ENCODE assay signal across 15 cellular contexts in genomic region chr22:40684728-40685127, GRCh38. TPM values are rescaled to one million over a fixed set of nuclear protein-coding genes. Genes with fewer than 3 reads are reported as not detected.
DNase-seq lines count a peak whose midpoint lies in the region; ATAC-seq and TF ChIP-seq lines count a peak whose summit lies in the region.
"Had no signal": no experiment of that assay in that cellular context is flagged by ENCODE, and none has a peak within 500 bp of the region (broad histone marks: within the 10 kb centered on the region; RNA-seq: fewer than 3 reads in every experiment).

No MANE protein-coding gene starts in this region.

- H3K4me3 ChIP-seq in HUES48 (ENCODE audit: low read depth, low read length) = peak overlapping the region; percentile 33
- H3K4me3 ChIP-seq in iPS-20b (ENCODE audit: low read length) = peak overlapping the region; percentile 59; the same call in 1 of the 2 replicates
- no peak overlapping the region for H3K4me3 ChIP-seq in PC-9

- POLR2A ChIA-PET in CD4-positive, alpha-beta T cell (lab: Charles Lee) = interaction anchor here (0.8 to 4.0 kb wide), 5 partner anchors 17 to 75 kb away, joined by 3 to 39 read pairs (median 5); no protein-coding TSS in a partner anchor
- POLR2A ChIA-PET in activated CD8-positive, alpha-beta T cell treated with anti-CD3 and anti-CD28 coated beads for 36 hours (lab: Charles Lee) = interaction anchor here (1.1 to 1.6 kb wide), 2 partner anchors 24 to 47 kb away, joined by 3 to 5 read pairs; no protein-coding TSS in a partner anchor
- POLR2A ChIA-PET in PC-9 (lab: Charles Lee; ENCODE audit: unreplicated experiment) = no interaction called here

- H3K9me2 ChIP-seq in PC-9 (ENCODE audit: insufficient read depth) = no peaks in the 10 kb centered on the region

- peaks cover 28% of the 10 kb centered on the region for H3K4me1 Mint-ChIP-seq in CD4-positive, alpha-beta T cell (ENCODE audit: low read depth)
- H3K4me1 Mint-ChIP-seq in activated CD8-positive, alpha-beta T cell treated with anti-CD3 and anti-CD28 coated beads for 36 hours (ENCODE audit: low read depth) = peaks cover 32% of the 10 kb centered on the region

- H3K27ac Mint-ChIP-seq in CD4-positive, alpha-beta T cell = peak overlapping the region; percentile 59
- H3K27ac Mint-ChIP-seq in activated CD8-positive, alpha-beta T cell treated with anti-CD3 and anti-CD28 coated beads for 36 hours = peak overlapping the region; percentile 43
- H3K27ac Mint-ChIP-seq: stimulated activated naive B cell treated with anti-CD40 and anti-IgM and Interleukin-4, amounts not matched to agents 10 μg/mL and 1 μg/mL and 100 μg/mL, for 72 hours had no signal

- no peaks in the 10 kb centered on the region for H3K9me3 ChIP-seq in CD4-positive, alpha-beta T cell (ENCODE audit: control insufficient read depth, low read length)
- H3K9me3 ChIP-seq in HUES48 (ENCODE audit: control insufficient read depth, insufficient read depth, low read length) (no peaks in the 10 kb centered on the region), iPS-20b (ENCODE audit: insufficient read depth, low read depth, low read length) (no peaks in the 10 kb centered on the region), PC-9 (ENCODE audit: insufficient read depth, low read depth) (no peaks in the 10 kb centered on the region)

- H4K20me1 ChIP-seq in PC-9 (ENCODE audit: insufficient read depth) = no peaks in the 10 kb centered on the region

- H3K4me1 ChIP-seq in HUES48 (ENCODE audit: control insufficient read depth, insufficient read depth, low read length) (peaks cover 32% of the 10 kb centered on the region), iPS-20b (ENCODE audit: insufficient read depth, low read length) (peaks cover 28% of the 10 kb centered on the region), PC-9 (replicated peaks; ENCODE audit: insufficient read depth) (peaks cover 13% of the 10 kb centered on the region)

- no peak overlapping the region for H3K27ac ChIP-seq in CD4-positive, alpha-beta T cell (ENCODE audit: low read depth, low read length)
- H3K27ac ChIP-seq in HUES48 (ENCODE audit: low read depth, low read length) = peak overlapping the region; percentile 65
- H3K27ac ChIP-seq in iPS-20b (ENCODE audit: low read length) = no peak overlapping the region
- no peak overlapping the region for H3K27ac ChIP-seq in PC-9

- ATAC-seq in CD4-positive, alpha-beta T cell (ENCODE audit: poor library complexity) = no peak
- no peak for ATAC-seq in activated CD8-positive, alpha-beta T cell treated with anti-CD3 and anti-CD28 coated beads for 36 hours
- ATAC-seq in GM19467 (IDR thresholded peaks at IDR 0.05; ENCODE audit: unreplicated experiment) = no peak
- ATAC-seq: stimulated activated naive B cell treated with anti-CD40 and anti-IgM and Interleukin-4, amounts not matched to agents 10 μg/mL and 1 μg/mL and 100 μg/mL, for 72 hours had no signal

- no peak overlapping the region for H2AFZ ChIP-seq in PC-9

- H3K79me2 ChIP-seq in PC-9 (ENCODE audit: low read depth) = no peaks in the 10 kb centered on the region

- peaks cover 20% of the 10 kb centered on the region for H3K27me3 Mint-ChIP-seq in CD4-positive, alpha-beta T cell
- peaks cover 13% of the 10 kb centered on the region for H3K27me3 Mint-ChIP-seq in activated CD8-positive, alpha-beta T cell treated with anti-CD3 and anti-CD28 coated beads for 36 hours

- H3K4me3 Mint-ChIP-seq in CD4-positive, alpha-beta T cell = peak overlapping the region; percentile 90
- peak overlapping the region; percentile 63 for H3K4me3 Mint-ChIP-seq in activated CD8-positive, alpha-beta T cell treated with anti-CD3 and anti-CD28 coated beads for 36 hours

- CTCF ChIA-PET in CD4-positive, alpha-beta T cell (lab: Charles Lee) = interaction anchor here (0.8 kb wide), 1 partner anchor 87 kb away, joined by 4 read pairs; no protein-coding TSS in a partner anchor
- CTCF ChIA-PET in activated CD8-positive, alpha-beta T cell treated with anti-CD3 and anti-CD28 coated beads for 36 hours (lab: Charles Lee) = interaction anchor here (1.1 to 2.8 kb wide), 5 partner anchors 17 to 248 kb away, joined by 3 to 42 read pairs (median 10); no protein-coding TSS in a partner anchor
- CTCF ChIA-PET in PC-9 (lab: Charles Lee) = interaction anchor here (2.4 kb wide), 1 partner anchor 75 kb away, joined by 13 read pairs; no protein-coding TSS in a partner anchor

- H3K36me3 ChIP-seq in HUES48 (ENCODE audit: control insufficient read depth, insufficient read depth, low read length) (no peaks in the 10 kb centered on the region), iPS-20b (ENCODE audit: insufficient read depth, low read depth, low read length) (0 out of 2 replicates have a peak, but pooled peaks cover 5% of the 10 kb centered on the region), PC-9 (ENCODE audit: low read depth) (no peaks in the 10 kb centered on the region)

- no peaks in the 10 kb centered on the region for H3K36me3 Mint-ChIP-seq in CD4-positive, alpha-beta T cell (ENCODE audit: low read depth)
- H3K36me3 Mint-ChIP-seq in activated CD8-positive, alpha-beta T cell treated with anti-CD3 and anti-CD28 coated beads for 36 hours (ENCODE audit: low read depth) = no peaks in the 10 kb centered on the region
- H3K36me3 Mint-ChIP-seq: stimulated activated naive B cell treated with anti-CD40 and anti-IgM and Interleukin-4, amounts not matched to agents 10 μg/mL and 1 μg/mL and 100 μg/mL, for 72 hours had no signal

- no peaks in the 10 kb centered on the region for H3K27me3 ChIP-seq in CD4-positive, alpha-beta T cell (ENCODE audit: control insufficient read depth, insufficient read depth, low read length)
- no peaks in the 10 kb centered on the region for H3K27me3 ChIP-seq in HUES48 (ENCODE audit: control insufficient read depth, insufficient read depth, low read length)
- peaks cover 10% of the 10 kb centered on the region; the same call in 1 of the 2 replicates for H3K27me3 ChIP-seq in iPS-20b (ENCODE audit: insufficient read depth, low read length)
- no peaks in the 10 kb centered on the region for H3K27me3 ChIP-seq in PC-9 (ENCODE audit: insufficient read depth, low read depth)

- no TSS peak for BruUV-seq in PC-9 (replicated peaks; lab: Mats Ljungman, UMichigan)

- TF ChIP-seq CTCF in CD4-positive, alpha-beta T cell (IDR thresholded peaks at IDR 0.05) = no peak
- no peak for TF ChIP-seq CTCF in activated CD8-positive, alpha-beta T cell treated with anti-CD3 and anti-CD28 coated beads for 36 hours (IDR thresholded peaks at IDR 0.05)
- TF ChIP-seq CTCF in PC-9 (conservative IDR thresholded peaks at IDR 0.05) = no peak

- DNase-seq in CD4-positive, alpha-beta T cell = no peak
- DNase-seq in activated CD8-positive, alpha-beta T cell treated with anti-CD3 and anti-CD28 coated beads for 36 hours = peak; percentile 43
- DNase-seq in NCI-H2081 (lab: John Stamatoyannopoulos, UW) (no peak), medulla oblongata (ENCODE audit: extremely low spot score) (no peak), PC-9 (no peak)
- DNase-seq: activated CD8-positive, alpha-beta memory T cell treated with anti-CD3 and anti-CD28 coated beads, Interleukin-2, amount 50 U/mL, for 4 hours; DMS79 treated with DMSO at 0.1 percent for 48 hours; kidney; NCI-H1417 treated with DMSO at 0.1 percent for 48 hours; NCI-H510A treated with DMSO at 0.1 percent for 48 hours; stimulated activated CD4-positive, alpha-beta T cell treated with anti-CD3 and anti-CD28 coated beads, Interleukin-4, amount 100 ng/mL, for 24 hours; stimulated activated naive B cell treated with anti-CD40 and anti-IgM and Interleukin-4, amounts not matched to agents 10 μg/mL and 1 μg/mL and 100 μg/mL, for 72 hours had no signal

- no peak overlapping the region for H3K4me2 ChIP-seq in PC-9

- peaks cover 6% of the 10 kb centered on the region; the same call in 1 of the 2 replicates for H3F3A ChIP-seq in PC-9 (ENCODE audit: insufficient read depth, low read depth)

- intact Hi-C loops in CD4-positive, alpha-beta T cell (cut with DNase I, micrococcal nuclease) = no loop called here
- intact Hi-C loops in activated CD8-positive, alpha-beta T cell treated with anti-CD3 and anti-CD28 coated beads for 36 hours (cut with micrococcal nuclease) = loop anchor here (5.0 kb wide), 1 partner anchor 78 kb away; no protein-coding TSS in a partner anchor
- intact Hi-C loops in PC-9 (cut with micrococcal nuclease; ENCODE audit: unreplicated experiment) = no loop called here

- H3K9me3 Mint-ChIP-seq in CD4-positive, alpha-beta T cell = no peaks in the 10 kb centered on the region
- no peaks in the 10 kb centered on the region for H3K9me3 Mint-ChIP-seq in activated CD8-positive, alpha-beta T cell treated with anti-CD3 and anti-CD28 coated beads for 36 hours
- H3K9me3 Mint-ChIP-seq: stimulated activated naive B cell treated with anti-CD40 and anti-IgM and Interleukin-4, amounts not matched to agents 10 μg/mL and 1 μg/mL and 100 μg/mL, for 72 hours had no signal

- H3K9ac ChIP-seq in HUES48 (ENCODE audit: low read depth, low read length) = no peak overlapping the region
- H3K9ac ChIP-seq in iPS-20b (ENCODE audit: low read depth, low read length) = peak overlapping the region; percentile 9; the same call in 1 of the 2 replicates

RNA-seq across cellular contexts. Expression of gene MCHR1, which starts 5.4 kb away (rescaled TPM):
- not detected for total RNA-seq in CD4-positive, alpha-beta T cell
- total RNA-seq in activated CD8-positive, alpha-beta T cell treated with anti-CD3 and anti-CD28 coated beads for 36 hours = not detected
- 0.24 and 0.28 TPM in 2 replicates for total RNA-seq in PC-9 (2021)
- total RNA-seq: kidney had no signal

RNA-seq across cellular contexts. Expression of gene MRTFA, which starts 48.2 kb away (rescaled TPM):
- total RNA-seq in CD4-positive, alpha-beta T cell = 10 to 100 TPM; 55.3 to 58.9 TPM
- total RNA-seq in activated CD8-positive, alpha-beta T cell treated with anti-CD3 and anti-CD28 coated beads for 36 hours = 10 to 100 TPM; 37.4 to 40.0 TPM
- total RNA-seq in PC-9 (2021) = 44.7 and 64.6 TPM in 2 replicates
